8 cellular contexts compared by ENCODE assay signal in genomic region chr19:39474139-39474620, GRCh38. TPM values are rescaled to one million over a fixed set of nuclear protein-coding genes. Genes with fewer than 3 reads are reported as not detected.
DNase-seq lines count a peak whose midpoint lies in the region; ATAC-seq and TF ChIP-seq lines count a peak whose summit lies in the region.

No MANE protein-coding gene starts in this region.

- H3K23ac ChIP-seq in mesendoderm (ENCODE audit: low read length): no peak overlapping the region

- H3K79me1 ChIP-seq in mesendoderm (ENCODE audit: low read length): no peaks in the 10 kb centered on the region

- no peak overlapping the region for H4K5ac ChIP-seq in mesendoderm (ENCODE audit: low read length)

- H3K56ac ChIP-seq in mesendoderm (ENCODE audit: low read length): no peak overlapping the region

- no peaks in the 10 kb centered on the region for H3K27me3 ChIP-seq in mesendoderm (ENCODE audit: insufficient read depth, low read length, poor library complexity)

- no peak overlapping the region for H3K4ac ChIP-seq in mesendoderm (ENCODE audit: low read depth, low read length)

- no peaks in the 10 kb centered on the region for H3K79me2 ChIP-seq in mesendoderm (ENCODE audit: control insufficient read depth, insufficient read depth, low read length)

- no peak overlapping the region for H3K18ac ChIP-seq in mesendoderm (ENCODE audit: low read length)

- no peak overlapping the region for H2BK120ac ChIP-seq in mesendoderm (ENCODE audit: low read depth, low read length)

- H3K4me3 ChIP-seq in GM12864 (ENCODE audit: low read depth, low read length) (no peak overlapping the region), mesendoderm (ENCODE audit: low read length) (no peak overlapping the region)

- H3K27ac ChIP-seq in mesendoderm (ENCODE audit: low read depth, low read length): no peak overlapping the region

- H2BK5ac ChIP-seq in mesendoderm (ENCODE audit: low read length): no peak overlapping the region

- H3K9ac ChIP-seq in mesendoderm (ENCODE audit: low read length): no peak overlapping the region

- peak; percentile 83 for TF ChIP-seq CTCF in GM12864 (IDR thresholded peaks at IDR 0.05; ENCODE audit: low read depth, low read length, missing control alignments)

- no peak overlapping the region for H2AK5ac ChIP-seq in mesendoderm (ENCODE audit: low read length)

- DNase-seq in GM12864 (ENCODE audit: low read depth) (no peak), NCI-H2171 treated with DMSO at 0.1 percent for 48 hours (lab: John Stamatoyannopoulos, UW) (peak; percentile 16), dermis blood vessel endothelial cell (peak; percentile 75), mesendoderm (peak; percentile 78)
- DNase-seq in activated CD4-positive, alpha-beta T cell treated with anti-CD3 and anti-CD28 coated beads, Interleukin-2, amount 50 U/mL, for 48 hours: peak; percentile 72 to 80
- DNase-seq in stimulated activated CD8-positive, alpha-beta memory T cell treated with anti-CD3 and anti-CD28 coated beads, Interleukin-4, amount 100 ng/mL, for 48 hours: peak; percentile 84

- H3K4me1 ChIP-seq in mesendoderm (ENCODE audit: control insufficient read depth, low read depth, low read length): no peaks in the 10 kb centered on the region

- no peak overlapping the region for H4K8ac ChIP-seq in mesendoderm (ENCODE audit: low read depth, low read length)

- peaks cover 22% of the 10 kb centered on the region for H3K36me3 ChIP-seq in mesendoderm (ENCODE audit: control insufficient read depth, insufficient read depth, low read length)

- ATAC-seq in GM19035 (IDR thresholded peaks at IDR 0.05; ENCODE audit: unreplicated experiment) (no peak), GM18520 (IDR thresholded peaks at IDR 0.05; ENCODE audit: unreplicated experiment) (no peak)

- no peak overlapping the region for H2BK15ac ChIP-seq in mesendoderm (replicated peaks; ENCODE audit: low read depth)

- no CpG with 5 or more reads among the region's 9 CpGs for WGBS in mesendoderm (ENCODE audit: extremely low coverage, insufficient coverage, low lambda C conversion rate)

- H3K4me2 ChIP-seq in mesendoderm (ENCODE audit: low read length): no peak overlapping the region

RNA-seq across cellular contexts. Expression of gene TIMM50, which starts 6.5 kb away (rescaled TPM):
- total RNA-seq in dermis blood vessel endothelial cell: 66.5 and 67.9 TPM in 2 replicates
- 131 TPM for polyA plus RNA-seq in mesendoderm (2013, experiment 1 of 2)
- 137 TPM for polyA plus RNA-seq in mesendoderm (2013, experiment 2 of 2)

RNA-seq across cellular contexts. Expression of gene DLL3, which starts 24.6 kb away (rescaled TPM):
- 0.17 and 0.28 TPM in 2 replicates for total RNA-seq in dermis blood vessel endothelial cell
- polyA plus RNA-seq in mesendoderm (2013, experiment 1 of 2): 2.2 TPM
- polyA plus RNA-seq in mesendoderm (2013, experiment 2 of 2): 2.4 TPM

RNA-seq across cellular contexts. Expression of gene SUPT5H, which starts 28.8 kb away (rescaled TPM):
- 35.4 and 67.2 TPM in 2 replicates for total RNA-seq in dermis blood vessel endothelial cell
- 89.8 TPM for polyA plus RNA-seq in mesendoderm (2013, experiment 1 of 2)
- polyA plus RNA-seq in mesendoderm (2013, experiment 2 of 2): 88.7 TPM

RNA-seq across cellular contexts. Expression of gene RPS16, which starts 38.4 kb away (rescaled TPM):
- total RNA-seq in dermis blood vessel endothelial cell: 49.0 and 115 TPM in 2 replicates
- polyA plus RNA-seq in mesendoderm (2013, experiment 1 of 2): 4,239 TPM
- polyA plus RNA-seq in mesendoderm (2013, experiment 2 of 2): 4,455 TPM

RNA-seq across cellular contexts. Expression of gene SELENOV, which starts 40.8 kb away (rescaled TPM):
- not detected in 2 replicates for total RNA-seq in dermis blood vessel endothelial cell
- 5.9 TPM for polyA plus RNA-seq in mesendoderm (2013, experiment 1 of 2)
- 7.0 TPM for polyA plus RNA-seq in mesendoderm (2013, experiment 2 of 2)
